18 cellular contexts compared by ENCODE assay signal in the genomic region with DNA sequence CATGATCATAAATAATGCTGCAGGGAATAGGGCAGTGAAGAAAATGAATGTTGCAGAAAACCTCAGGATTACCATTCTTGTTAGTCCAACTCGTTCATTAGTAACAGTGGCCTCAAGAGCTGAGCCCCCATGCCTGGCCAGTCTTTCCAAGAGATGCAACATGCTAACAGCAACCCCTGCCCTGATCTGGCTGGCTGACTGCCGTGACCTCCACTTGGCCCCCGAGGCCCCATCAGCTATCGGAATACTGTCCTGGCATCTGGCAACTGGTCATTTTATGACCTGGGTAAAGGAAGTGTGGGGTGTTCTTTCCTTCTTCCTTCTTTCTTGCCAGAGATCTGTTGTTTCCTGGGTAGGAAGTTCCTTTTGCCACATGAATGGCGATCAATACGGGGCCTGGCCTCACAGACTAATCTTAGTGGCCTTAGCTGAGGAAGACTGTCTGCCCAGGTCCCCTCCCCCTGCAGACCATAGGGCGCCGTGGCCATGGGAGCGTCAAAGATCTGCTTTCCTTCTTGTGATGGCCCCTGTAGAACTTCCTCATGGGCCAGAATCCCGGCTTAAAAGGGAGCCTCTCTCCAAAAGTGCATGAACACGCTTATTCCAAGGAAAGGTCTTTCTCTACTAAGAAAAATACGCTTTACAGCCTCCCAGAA.
"Had no signal": no experiment of that assay in that cellular context is flagged by ENCODE, and none has a peak within 500 bp of the region (broad histone marks: within the 10 kb centered on the region; RNA-seq: fewer than 3 reads in every experiment).

No MANE protein-coding gene starts in this region.

- H3K4me1 ChIP-seq: gastrocnemius medialis, pancreas had no signal

- H3K9me3 Mint-ChIP-seq: activated T-cell treated with anti-CD3 and anti-CD28 coated beads, Interleukin-2, amount 50 U/mL, for 4 hours; memory B cell; nephron progenitor cell; stimulated activated naive CD8-positive, alpha-beta T cell treated with anti-CD3 and anti-CD28 coated beads, Interleukin-15, amount 100 ng/mL, for 72 hours had no signal

- H3K36me3 Mint-ChIP-seq: memory B cell had no signal

- H3K36me3 ChIP-seq: gastrocnemius medialis, left ventricle myocardium inferior, pancreas had no signal

- DNase-seq: activated CD4-positive, CD25-positive, alpha-beta regulatory T cell treated with anti-CD3 and anti-CD28 coated beads, Interleukin-2, amount 50 U/mL, for 72 hours; activated gamma-delta T cell; activated T-cell treated with anti-CD3 and anti-CD28 coated beads, Interleukin-2, amount 50 U/mL, for 4 hours; central memory CD4-positive, alpha-beta T cell; cortex of kidney; effector memory CD4-positive, alpha-beta T cell; gastrocnemius medialis; kidney; left ventricle myocardium inferior; nephron progenitor cell; pancreas; stimulated activated CD4-positive, alpha-beta T cell treated with anti-CD3 and anti-CD28 coated beads, Interleukin-15, amount 100 ng/mL, for 24 hours; stimulated activated CD4-positive, alpha-beta T cell treated with anti-CD3 and anti-CD28 coated beads, Interleukin-4, amount 100 ng/mL, for 4 hours; stimulated activated naive CD8-positive, alpha-beta T cell treated with anti-CD3 and anti-CD28 coated beads, Interleukin-15, amount 100 ng/mL, for 72 hours; T-helper 2 cell; testis had no signal

- H3K27ac Mint-ChIP-seq: memory B cell; nephron progenitor cell; stimulated activated naive CD8-positive, alpha-beta T cell treated with anti-CD3 and anti-CD28 coated beads, Interleukin-15, amount 100 ng/mL, for 72 hours had no signal

- H3K9me3 ChIP-seq: gastrocnemius medialis, left ventricle myocardium inferior, pancreas, testis had no signal

- H3K27me3 Mint-ChIP-seq: memory B cell; stimulated activated naive CD8-positive, alpha-beta T cell treated with anti-CD3 and anti-CD28 coated beads, Interleukin-15, amount 100 ng/mL, for 72 hours had no signal

- H3K27me3 ChIP-seq: gastrocnemius medialis, pancreas, testis had no signal

- H3K27ac ChIP-seq: epithelial cell of prostate, gastrocnemius medialis, left ventricle myocardium inferior, pancreas, testis had no signal

- H3K4me3 ChIP-seq: gastrocnemius medialis, left ventricle myocardium inferior, pancreas, testis had no signal

- H3K4me3 Mint-ChIP-seq: activated T-cell treated with anti-CD3 and anti-CD28 coated beads, Interleukin-2, amount 50 U/mL, for 4 hours; memory B cell; nephron progenitor cell; stimulated activated naive CD8-positive, alpha-beta T cell treated with anti-CD3 and anti-CD28 coated beads, Interleukin-15, amount 100 ng/mL, for 72 hours had no signal
